13 cellular contexts compared by ENCODE assay signal in genomic region chr7:13778967-13779366, GRCh38.
A peak's percentile ranks its signal among the peaks of the same experiment; 100 is the strongest.
DNase-seq lines count a peak whose midpoint lies in the region; ATAC-seq and TF ChIP-seq lines count a peak whose summit lies in the region.
"Had no signal": no experiment of that assay in that cellular context is flagged by ENCODE, and none has a peak within 500 bp of the region (broad histone marks: within the 10 kb centered on the region; RNA-seq: fewer than 3 reads in every experiment).

No MANE protein-coding gene starts in this region.

- no peaks in the 10 kb centered on the region for H3K27me3 ChIP-seq in CD8-positive, alpha-beta T cell (ENCODE audit: insufficient read depth, low read length)
- H3K27me3 ChIP-seq in endodermal cell (ENCODE audit: control insufficient read depth, insufficient read depth, low read length, poor library complexity, severe bottlenecking), result no peaks in the 10 kb centered on the region
- H3K27me3 ChIP-seq: ascending aorta had no signal

- H3K9me3 Mint-ChIP-seq in stimulated activated naive CD8-positive, alpha-beta T cell treated with anti-CD3 and anti-CD28 coated beads, Interleukin-15, amount 100 ng/mL, for 72 hours, result no peaks in the 10 kb centered on the region
- no peaks in the 10 kb centered on the region for H3K9me3 Mint-ChIP-seq in CD8-positive, alpha-beta T cell
- H3K9me3 Mint-ChIP-seq in chondrocyte (ENCODE audit: low read depth), result no peaks in the 10 kb centered on the region
- no peaks in the 10 kb centered on the region for H3K9me3 Mint-ChIP-seq in endodermal cell

- CTCF ChIA-PET in CD8-positive, alpha-beta T cell (lab: Charles Lee), result no interaction called here

- no peak overlapping the region for H3K4me3 ChIP-seq in CD8-positive, alpha-beta T cell (ENCODE audit: low read depth, low read length)
- H3K4me3 ChIP-seq in endodermal cell (ENCODE audit: low read length), result no peak overlapping the region
- H3K4me3 ChIP-seq: ascending aorta, psoas muscle had no signal

- POLR2A ChIA-PET in CD8-positive, alpha-beta T cell (lab: Charles Lee), result no interaction called here

- H3K9me3 ChIP-seq in CD8-positive, alpha-beta T cell (ENCODE audit: low read length), result no peaks in the 10 kb centered on the region
- no peaks in the 10 kb centered on the region for H3K9me3 ChIP-seq in endodermal cell (ENCODE audit: control insufficient read depth, low read length)
- H3K9me3 ChIP-seq: ascending aorta, psoas muscle had no signal

- peak overlapping the region in 1 of 2 donors; percentile 27 for H3K27ac Mint-ChIP-seq in stimulated activated naive CD8-positive, alpha-beta T cell treated with anti-CD3 and anti-CD28 coated beads, Interleukin-15, amount 100 ng/mL, for 72 hours
- no peak overlapping the region for H3K27ac Mint-ChIP-seq in CD8-positive, alpha-beta T cell
- H3K27ac Mint-ChIP-seq in chondrocyte (ENCODE audit: unreplicated experiment), result no peak overlapping the region
- no peak overlapping the region for H3K27ac Mint-ChIP-seq in endodermal cell

- peak in 2 of 3 donors; percentile 1 to 7 for DNase-seq in stimulated activated CD4-positive, alpha-beta T cell treated with anti-CD3 and anti-CD28 coated beads, Interleukin-12 subunit alpha, Interleukin-12 subunit beta, amount 100 ng/mL, for 48 hours (ENCODE audit: low read depth in 2 of 3, low spot score in 1 of 3)
- no peak for DNase-seq in stimulated activated CD4-positive, alpha-beta T cell treated with anti-CD3 and anti-CD28 coated beads, Interleukin-12 subunit alpha, Interleukin-12 subunit beta, amount 100 ng/mL, for 4 hours
- DNase-seq in RKO (ENCODE audit: low spot score) (peak; percentile 36), epithelial cell of prostate (ENCODE audit: low read depth, low spot score) (peak; percentile 10), chondrocyte (ENCODE audit: low spot score) (no peak), endodermal cell (no peak)
- no peak for DNase-seq in stimulated activated naive CD8-positive, alpha-beta T cell treated with anti-CD3 and anti-CD28 coated beads, Interleukin-15, amount 100 ng/mL, for 72 hours
- no peak for DNase-seq in CD8-positive, alpha-beta T cell
- DNase-seq: C1 segment of cervical spinal cord, foreskin melanocyte, NCI-H1092, psoas muscle had no signal

- no peaks in the 10 kb centered on the region for H3K4me1 ChIP-seq in CD8-positive, alpha-beta T cell (ENCODE audit: insufficient read depth, low read length)
- H3K4me1 ChIP-seq in endodermal cell (ENCODE audit: control insufficient read depth, insufficient read depth, low read length), result peaks cover 7% of the 10 kb centered on the region
- H3K4me1 ChIP-seq: ascending aorta, psoas muscle had no signal

- H3K36me3 Mint-ChIP-seq in CD8-positive, alpha-beta T cell, result no peaks in the 10 kb centered on the region
- H3K36me3 Mint-ChIP-seq in chondrocyte (ENCODE audit: low read depth), result no peaks in the 10 kb centered on the region
- H3K36me3 Mint-ChIP-seq in endodermal cell (ENCODE audit: low read depth), result no peaks in the 10 kb centered on the region

- TF ChIP-seq CTCF in CD8-positive, alpha-beta T cell (IDR thresholded peaks at IDR 0.05), result no peak
- TF ChIP-seq CTCF in chondrocyte (IDR thresholded peaks at IDR 0.05), result no peak
- TF ChIP-seq CTCF in endodermal cell (conservative IDR thresholded peaks at IDR 0.05), result no peak

- no peak overlapping the region for H3K9ac ChIP-seq in endodermal cell (ENCODE audit: extremely low read depth, low read length, poor library complexity, severe bottlenecking)

- no peaks in the 10 kb centered on the region for H3K27me3 Mint-ChIP-seq in stimulated activated naive CD8-positive, alpha-beta T cell treated with anti-CD3 and anti-CD28 coated beads, Interleukin-15, amount 100 ng/mL, for 72 hours
- H3K27me3 Mint-ChIP-seq in CD8-positive, alpha-beta T cell (ENCODE audit: low read depth), result no peaks in the 10 kb centered on the region
- H3K27me3 Mint-ChIP-seq in chondrocyte (ENCODE audit: low read depth) (no peaks in the 10 kb centered on the region), endodermal cell (ENCODE audit: insufficient read depth) (no peaks in the 10 kb centered on the region)

- peak; percentile 35 for ATAC-seq in stimulated activated naive CD8-positive, alpha-beta T cell treated with anti-CD3 and anti-CD28 coated beads, Interleukin-15, amount 100 ng/mL, for 72 hours
- no peak for ATAC-seq in CD8-positive, alpha-beta T cell
- ATAC-seq: psoas muscle had no signal

- H3K4me1 Mint-ChIP-seq in stimulated activated naive CD8-positive, alpha-beta T cell treated with anti-CD3 and anti-CD28 coated beads, Interleukin-15, amount 100 ng/mL, for 72 hours, result no peaks in the 10 kb centered on the region
- no peaks in the 10 kb centered on the region for H3K4me1 Mint-ChIP-seq in CD8-positive, alpha-beta T cell (ENCODE audit: low read depth)
- H3K4me1 Mint-ChIP-seq in chondrocyte (ENCODE audit: low read depth) (peaks cover 4% of the 10 kb centered on the region), endodermal cell (peaks cover 33% of the 10 kb centered on the region)

- no peak overlapping the region for H3K4me3 Mint-ChIP-seq in stimulated activated naive CD8-positive, alpha-beta T cell treated with anti-CD3 and anti-CD28 coated beads, Interleukin-15, amount 100 ng/mL, for 72 hours
- no peak overlapping the region for H3K4me3 Mint-ChIP-seq in CD8-positive, alpha-beta T cell
- H3K4me3 Mint-ChIP-seq in chondrocyte (ENCODE audit: unreplicated experiment) (no peak overlapping the region), endodermal cell (no peak overlapping the region)

- intact Hi-C loops in CD8-positive, alpha-beta T cell (cut with DNase I, micrococcal nuclease), result loop anchor here in 1 of 2 experiments (5.0 kb wide), 1 partner anchor 1078 kb away; no protein-coding TSS in a partner anchor

- WGBS in endodermal cell (ENCODE audit: insufficient coverage in 1 of 2, insufficient read length in 1 of 2), 2 experiments, result 97% methylated on average over 2 of the region's 2 CpGs; no CpG with 5 or more reads in 1 of the 2 experiments

- no peaks in the 10 kb centered on the region for H3K36me3 ChIP-seq in CD8-positive, alpha-beta T cell (ENCODE audit: insufficient read depth, low read length)
- no peaks in the 10 kb centered on the region for H3K36me3 ChIP-seq in endodermal cell (ENCODE audit: control insufficient read depth, insufficient read depth, low read length)
- H3K36me3 ChIP-seq: ascending aorta had no signal

- H3K27ac ChIP-seq in epithelial cell of prostate, result peak overlapping the region; percentile 66
- no peak overlapping the region for H3K27ac ChIP-seq in CD8-positive, alpha-beta T cell (ENCODE audit: low read depth, low read length)
- no peak overlapping the region for H3K27ac ChIP-seq in endodermal cell (ENCODE audit: low read depth, low read length)
- H3K27ac ChIP-seq: ascending aorta, psoas muscle had no signal

Comparison
In these comparisons a context has a peak if more than half of its experiments do, and no peak if none do; other contexts are left out.
1. DNase-seq: peak in stimulated activated CD4-positive, alpha-beta T cell treated with anti-CD3 and anti-CD28 coated beads, Interleukin-12 subunit alpha, Interleukin-12 subunit beta, amount 100 ng/mL, for 48 hours (2 of 3), RKO (single experiment) and epithelial cell of prostate (single experiment); none in stimulated activated CD4-positive, alpha-beta T cell treated with anti-CD3 and anti-CD28 coated beads, Interleukin-12 subunit alpha, Interleukin-12 subunit beta, amount 100 ng/mL, for 4 hours (single experiment), stimulated activated naive CD8-positive, alpha-beta T cell treated with anti-CD3 and anti-CD28 coated beads, Interleukin-15, amount 100 ng/mL, for 72 hours (0 of 2), CD8-positive, alpha-beta T cell (0 of 7), chondrocyte (single experiment) and endodermal cell (single experiment).